In genomic region chrX:20746690-20747089, GRCh38 we compare ENCODE assay signal across 8 cellular contexts.
"Had no signal": no experiment of that assay in that cellular context is flagged by ENCODE, and none has a peak within 500 bp of the region (broad histone marks: within the 10 kb centered on the region; RNA-seq: fewer than 3 reads in every experiment).

No MANE protein-coding gene starts in this region.

- H3K36me3 Mint-ChIP-seq: IgD-negative memory B cell had no signal

- DNase-seq: IMR-90, KBM-7, KG1 had no signal

- FAIRE-seq: HepG2, HTR-8/SVneo, K562 had no signal

- H3K4me3 ChIP-seq: K562 had no signal

- ATAC-seq: HepG2, K562 had no signal

- H3K27ac ChIP-seq: HL-60 had no signal

- H3K4me1 Mint-ChIP-seq: IgD-negative memory B cell had no signal
